17 cellular contexts compared by ENCODE assay signal in genomic region chr12:39804479-39805241, GRCh38.
"Had no signal": no experiment of that assay in that cellular context is flagged by ENCODE, and none has a peak within 500 bp of the region (broad histone marks: within the 10 kb centered on the region; RNA-seq: fewer than 3 reads in every experiment).

No MANE protein-coding gene starts in this region.

- H3K4me3 Mint-ChIP-seq: natural killer cell treated with Interleukin-12 subunit alpha and Interleukin-12 subunit beta and Interleukin-15 and Interleukin-18, amount 100 ng/mL, for 72 hours had no signal

- H3K36me3 Mint-ChIP-seq: natural killer cell treated with Interleukin-12 subunit alpha and Interleukin-12 subunit beta and Interleukin-15 and Interleukin-18, amount 100 ng/mL, for 72 hours had no signal

- H3K27ac ChIP-seq: gastroesophageal sphincter, heart right ventricle, spleen, thyroid gland had no signal

- DNase-seq: activated CD4-positive, alpha-beta T cell treated with anti-CD3 and anti-CD28 coated beads for 1 hour; activated CD4-positive, alpha-beta T cell treated with anti-CD3 and anti-CD28 coated beads, Interleukin-2, amount 50 U/mL, for 4 hours; activated naive CD4-positive, alpha-beta T cell treated with anti-CD3 and anti-CD28 coated beads, Interleukin-2, amount 50 U/mL, for 16 hours; activated T-cell treated with anti-CD3 and anti-CD28 coated beads for 4 hours; erythroblast; heart right ventricle; left cardiac atrium; mammary epithelial cell; sigmoid colon; spleen; stimulated activated CD4-positive, alpha-beta T cell treated with anti-CD3 and anti-CD28 coated beads, Interleukin-1b, Interleukin-23, amount 100 ng/mL, for 48 hours; thyroid gland had no signal

- H3K27ac Mint-ChIP-seq: natural killer cell treated with Interleukin-12 subunit alpha and Interleukin-12 subunit beta and Interleukin-15 and Interleukin-18, amount 100 ng/mL, for 72 hours had no signal

- H3K27me3 ChIP-seq: gastroesophageal sphincter, heart right ventricle, sigmoid colon, spleen, thyroid gland had no signal

- FAIRE-seq: astrocyte, bronchial epithelial cell, urothelium cell line had no signal

- H3K27me3 Mint-ChIP-seq: natural killer cell treated with Interleukin-12 subunit alpha and Interleukin-12 subunit beta and Interleukin-15 and Interleukin-18, amount 100 ng/mL, for 72 hours had no signal

- H3K4me3 ChIP-seq: gastroesophageal sphincter, heart right ventricle, sigmoid colon, spleen, thyroid gland had no signal

- H3K9me3 ChIP-seq: gastroesophageal sphincter, sigmoid colon, thyroid gland had no signal

- H3K9me3 Mint-ChIP-seq: natural killer cell treated with Interleukin-12 subunit alpha and Interleukin-12 subunit beta and Interleukin-15 and Interleukin-18, amount 100 ng/mL, for 72 hours had no signal
